In genomic region chr3:143206955-143207337, GRCh38 we compare ENCODE assay signal across 20 cellular contexts.
DNase-seq lines count a peak whose midpoint lies in the region; ATAC-seq, FAIRE-seq and TF ChIP-seq lines count a peak whose summit lies in the region.
"Had no signal": no experiment of that assay in that cellular context is flagged by ENCODE, and none has a peak within 500 bp of the region (broad histone marks: within the 10 kb centered on the region; RNA-seq: fewer than 3 reads in every experiment).

No MANE protein-coding gene starts in this region.

- H3F3A ChIP-seq in DOHH2 (ENCODE audit: control insufficient read depth, insufficient read depth): peaks cover 15% of the 10 kb centered on the region; the same call in 1 of the 2 replicates

- H3K4me3 Mint-ChIP-seq in endodermal cell: no peak overlapping the region
- H3K4me3 Mint-ChIP-seq: activated T-helper 17 cell treated with anti-CD3 and anti-CD28 coated beads, Interleukin-2, amount 50 U/mL, for 72 hours; T-helper 2 cell treated with Interferon-gamma antibody and Interleukin-4, amounts not matched to agents 5 μg/mL and 100 μg/mL, for 36 hours had no signal

- peaks cover 6% of the 10 kb centered on the region; the same call in 1 of the 2 replicates for H3K36me3 ChIP-seq in DOHH2 (ENCODE audit: control insufficient read depth, low read length)
- H3K36me3 ChIP-seq in endodermal cell (ENCODE audit: control insufficient read depth, insufficient read depth, low read length): no peaks in the 10 kb centered on the region
- H3K36me3 ChIP-seq in pancreas: no peaks in the 10 kb centered on the region
- H3K36me3 ChIP-seq: thoracic aorta had no signal

- DNase-seq in NCI-H146 treated with DMSO at 0.1 percent for 48 hours (lab: John Stamatoyannopoulos, UW; ENCODE audit: unreplicated experiment): peak; percentile 86
- no peak for DNase-seq in endodermal cell
- DNase-seq in pancreas: no peak
- DNase-seq in effector CD8-positive, alpha-beta T cell (lab: John Stamatoyannopoulos, UW): no peak
- DNase-seq in SHP77 treated with DMSO at 0.1 percent for 48 hours (lab: John Stamatoyannopoulos, UW): no peak
- no peak for DNase-seq in activated CD4-positive, alpha-beta T cell treated with anti-CD3 and anti-CD28 coated beads for 4 hours
- DNase-seq: activated CD4-positive, alpha-beta T cell treated with anti-CD3 and anti-CD28 coated beads, Interleukin-2, amount 50 U/mL, for 4 hours; glutamatergic neuron; NCI-H1105; NCI-H524; posterior cingulate gyrus had no signal

- no peaks in the 10 kb centered on the region for H3K79me2 ChIP-seq in DOHH2 (ENCODE audit: control insufficient read depth, low read length)

- no peaks in the 10 kb centered on the region for H3K9me3 ChIP-seq in DOHH2 (ENCODE audit: control insufficient read depth, insufficient read depth, low read length)
- no peaks in the 10 kb centered on the region for H3K9me3 ChIP-seq in endodermal cell (ENCODE audit: control insufficient read depth, low read length)
- H3K9me3 ChIP-seq in pancreas: no peaks in the 10 kb centered on the region
- H3K9me3 ChIP-seq: thoracic aorta had no signal

- H3K4me3 ChIP-seq in DOHH2 (ENCODE audit: low read length): peak overlapping the region; percentile 30
- H3K4me3 ChIP-seq in endodermal cell (ENCODE audit: low read length): no peak overlapping the region
- no peak overlapping the region for H3K4me3 ChIP-seq in pancreas
- H3K4me3 ChIP-seq: thoracic aorta had no signal

- no peak overlapping the region for H3K9ac ChIP-seq in endodermal cell (ENCODE audit: extremely low read depth, low read length, poor library complexity, severe bottlenecking)

- H3K27ac Mint-ChIP-seq in endodermal cell: peak overlapping the region; percentile 44
- H3K27ac Mint-ChIP-seq: activated T-helper 17 cell treated with anti-CD3 and anti-CD28 coated beads, Interleukin-2, amount 50 U/mL, for 72 hours; T-helper 2 cell treated with Interferon-gamma antibody and Interleukin-4, amounts not matched to agents 5 μg/mL and 100 μg/mL, for 36 hours had no signal

- H3K9me2 ChIP-seq in DOHH2 (replicated peaks; ENCODE audit: control insufficient read depth, low read length): no peaks in the 10 kb centered on the region

- ATAC-seq in GM21717 (IDR thresholded peaks at IDR 0.05; ENCODE audit: unreplicated experiment) (peak; percentile 8), pancreas (no peak)

- 87 to 90% methylated on average over 2 to 4 of the region's 4 CpGs for WGBS in endodermal cell (ENCODE audit: insufficient coverage in 1 of 2, insufficient read length in 1 of 2), 2 experiments
- 67 to 79% methylated on average over 4 of the region's 4 CpGs for WGBS in pancreas, 2 donors

- peaks cover 14% of the 10 kb centered on the region for H3K4me1 Mint-ChIP-seq in endodermal cell
- H3K4me1 Mint-ChIP-seq: activated T-helper 17 cell treated with anti-CD3 and anti-CD28 coated beads, Interleukin-2, amount 50 U/mL, for 72 hours had no signal

- no peak for TF ChIP-seq CTCF in DOHH2 (IDR thresholded peaks at IDR 0.05; ENCODE audit: low read depth, low read length, poor library complexity, severe bottlenecking)
- TF ChIP-seq CTCF in endodermal cell (conservative IDR thresholded peaks at IDR 0.05): no peak
- no peak for TF ChIP-seq CTCF in pancreas (IDR thresholded peaks at IDR 0.05)

- peaks cover 89% of the 10 kb centered on the region for H3K4me1 ChIP-seq in DOHH2 (ENCODE audit: control insufficient read depth, low read length)
- H3K4me1 ChIP-seq in endodermal cell (ENCODE audit: control insufficient read depth, insufficient read depth, low read length): peaks cover 8% of the 10 kb centered on the region
- H3K4me1 ChIP-seq in pancreas: no peaks in the 10 kb centered on the region

- no peaks in the 10 kb centered on the region for H4K20me1 ChIP-seq in DOHH2 (ENCODE audit: control insufficient read depth, insufficient read depth, low read depth, low read length)

- intact Hi-C loops in pancreas (cut with DNase I): no loop called here

- H3K4me2 ChIP-seq in DOHH2 (ENCODE audit: low read length): peak overlapping the region; percentile 61

- H3K27me3 ChIP-seq in DOHH2 (ENCODE audit: control insufficient read depth, low read length) (no peaks in the 10 kb centered on the region), endodermal cell (ENCODE audit: control insufficient read depth, insufficient read depth, low read length, poor library complexity, severe bottlenecking) (no peaks in the 10 kb centered on the region), pancreas (no peaks in the 10 kb centered on the region)

- no peaks in the 10 kb centered on the region for H3K27me3 Mint-ChIP-seq in endodermal cell (ENCODE audit: insufficient read depth)

- peak overlapping the region; percentile 85 for H3K27ac ChIP-seq in DOHH2 (ENCODE audit: low read depth, low read length)
- peak overlapping the region; percentile 48 for H3K27ac ChIP-seq in endodermal cell (ENCODE audit: low read depth, low read length)
- H3K27ac ChIP-seq in pancreas: no peak overlapping the region
- H3K27ac ChIP-seq: RWPE1, thoracic aorta had no signal

- H3K36me3 Mint-ChIP-seq in endodermal cell (ENCODE audit: low read depth): no peaks in the 10 kb centered on the region

- peaks cover 3% of the 10 kb centered on the region for H3K9me3 Mint-ChIP-seq in endodermal cell
- H3K9me3 Mint-ChIP-seq: activated T-helper 17 cell treated with anti-CD3 and anti-CD28 coated beads, Interleukin-2, amount 50 U/mL, for 72 hours had no signal

- no peak for FAIRE-seq in pancreas (lab: Jason Lieb, UNC)
- FAIRE-seq: colon, D721Med, islet of Langerhans had no signal

Comparison
In these comparisons a context has a peak if more than half of its experiments do, and no peak if none do; other contexts are left out.
1. H3K27ac ChIP-seq: peak in DOHH2 (single experiment) and endodermal cell (single experiment); none in pancreas (0 of 4).